13 cellular contexts compared by ENCODE assay signal in the genomic region with DNA sequence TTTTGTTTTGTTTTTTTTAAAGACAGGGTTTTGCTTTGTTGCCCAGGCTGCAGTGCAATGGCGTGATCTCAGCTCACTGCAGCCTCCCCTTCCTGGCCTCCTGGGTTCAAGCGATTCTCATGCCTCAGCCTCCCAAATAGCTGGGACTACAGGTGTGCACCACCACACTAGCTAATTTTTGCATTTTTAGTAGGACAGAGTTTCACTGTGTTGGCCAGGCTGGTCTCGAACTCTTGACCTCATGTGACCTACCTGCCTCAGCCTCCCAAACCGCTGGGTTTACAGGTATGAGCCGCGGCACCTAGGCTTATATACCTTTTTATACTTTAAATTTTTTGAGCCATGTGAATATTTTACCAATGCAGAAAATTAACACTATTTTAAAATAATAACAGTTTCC. TPM values are rescaled to one million over a fixed set of nuclear protein-coding genes. Genes with fewer than 3 reads are reported as not detected.
DNase-seq lines count a peak whose midpoint lies in the region; ATAC-seq and TF ChIP-seq lines count a peak whose summit lies in the region.
"Had no signal": no experiment of that assay in that cellular context is flagged by ENCODE, and none has a peak within 500 bp of the region (broad histone marks: within the 10 kb centered on the region; RNA-seq: fewer than 3 reads in every experiment).

No MANE protein-coding gene starts in this region.

- POLR2A ChIA-PET in CD4-positive, alpha-beta memory T cell (lab: Charles Lee; ENCODE audit: partially characterized antibody): interaction anchor here (0.6 to 4.6 kb wide), 6 partner anchors 30 to 155 kb away, joined by 3 to 34 read pairs (median 8); partner anchors contain the start of gene DAPK2
- POLR2A ChIA-PET in naive thymus-derived CD8-positive, alpha-beta T cell (lab: Charles Lee): interaction anchor here (0.6 to 3.0 kb wide), 6 partner anchors 9 to 138 kb away, joined by 3 to 17 read pairs (median 4); no protein-coding TSS in a partner anchor

- CTCF ChIA-PET in CD4-positive, alpha-beta memory T cell (lab: Charles Lee; ENCODE audit: partially characterized antibody): interaction anchor here (0.5 to 5.2 kb wide), 21 partner anchors 9 to 279 kb away, joined by 3 to 52 read pairs (median 4); partner anchors contain the start of gene DAPK2

- no peaks in the 10 kb centered on the region for H3K36me3 Mint-ChIP-seq in CD4-positive, alpha-beta memory T cell
- H3K36me3 Mint-ChIP-seq in central memory CD8-positive, alpha-beta T cell (ENCODE audit: insufficient read depth): peaks cover 2% of the 10 kb centered on the region
- no peaks in the 10 kb centered on the region for H3K36me3 Mint-ChIP-seq in naive thymus-derived CD8-positive, alpha-beta T cell

- H3K79me2 ChIP-seq in OCI-LY3 (ENCODE audit: low read length): no peaks in the 10 kb centered on the region

- ATAC-seq in central memory CD8-positive, alpha-beta T cell (replicated peaks; ENCODE audit: extremely low read depth, poor library complexity, severe bottlenecking): no peak
- ATAC-seq in naive thymus-derived CD8-positive, alpha-beta T cell: no peak
- no peak for ATAC-seq in GM21526 (IDR thresholded peaks at IDR 0.05; ENCODE audit: low FRiP score, unreplicated experiment)
- ATAC-seq in stimulated activated naive CD8-positive, alpha-beta T cell treated with anti-CD3 and anti-CD28 coated beads, Interleukin-15, Interleukin-2, amounts not matched to agents 100 U/mL and 50 U/mL, for 24 hours: no peak

- no peaks in the 10 kb centered on the region for H3K36me3 ChIP-seq in CD4-positive, alpha-beta memory T cell (ENCODE audit: insufficient read depth, low read length)
- no peaks in the 10 kb centered on the region for H3K36me3 ChIP-seq in OCI-LY3 (replicated peaks; ENCODE audit: low read depth, low read length)
- H3K36me3 ChIP-seq: BLaER1 had no signal

- H3K4me1 Mint-ChIP-seq in CD4-positive, alpha-beta memory T cell: peaks cover 37 to 50% (median 44%) of the 10 kb centered on the region in 4 donors
- peaks cover 52% of the 10 kb centered on the region for H3K4me1 Mint-ChIP-seq in central memory CD8-positive, alpha-beta T cell
- peaks cover 35 to 74% (median 68%) of the 10 kb centered on the region in 4 donors for H3K4me1 Mint-ChIP-seq in naive thymus-derived CD8-positive, alpha-beta T cell

- no peak overlapping the region for H3K9ac ChIP-seq in OCI-LY3 (ENCODE audit: low read length)
- H3K9ac ChIP-seq: BLaER1 had no signal

- H2AFZ ChIP-seq in OCI-LY3 (ENCODE audit: low read depth, low read length): no peak overlapping the region

- H3K4me3 ChIP-seq in CD4-positive, alpha-beta memory T cell (ENCODE audit: low read length in 2 of 2): no peak overlapping the region
- H3K4me3 ChIP-seq in OCI-LY3 (ENCODE audit: low read length): no peak overlapping the region
- H3K4me3 ChIP-seq: A549, BLaER1, GM12878 had no signal

- no peaks in the 10 kb centered on the region for H4K20me1 ChIP-seq in OCI-LY3 (ENCODE audit: insufficient read depth, low read length)
- H4K20me1 ChIP-seq: BLaER1 had no signal

- no peak overlapping the region for H3K4me3 Mint-ChIP-seq in CD4-positive, alpha-beta memory T cell
- no peak overlapping the region for H3K4me3 Mint-ChIP-seq in central memory CD8-positive, alpha-beta T cell
- no peak overlapping the region for H3K4me3 Mint-ChIP-seq in naive thymus-derived CD8-positive, alpha-beta T cell
- H3K4me3 Mint-ChIP-seq: H9 had no signal

- no peaks in the 10 kb centered on the region for H3K9me3 Mint-ChIP-seq in CD4-positive, alpha-beta memory T cell
- H3K9me3 Mint-ChIP-seq in central memory CD8-positive, alpha-beta T cell: no peaks in the 10 kb centered on the region
- H3K9me3 Mint-ChIP-seq in naive thymus-derived CD8-positive, alpha-beta T cell: no peaks in the 10 kb centered on the region
- H3K9me3 Mint-ChIP-seq: H9 had no signal

- no peaks in the 10 kb centered on the region for H3K27me3 ChIP-seq in CD4-positive, alpha-beta memory T cell (ENCODE audit: insufficient read depth, low read length)
- H3K27me3 ChIP-seq in OCI-LY3 (ENCODE audit: low read depth, low read length): no peaks in the 10 kb centered on the region
- H3K27me3 ChIP-seq: BLaER1 had no signal

- H3K27ac Mint-ChIP-seq in CD4-positive, alpha-beta memory T cell: peak overlapping the region in 4 of 7 donors; percentile 71 to 94 (median 89)
- H3K27ac Mint-ChIP-seq in central memory CD8-positive, alpha-beta T cell (ENCODE audit: low read depth): peak overlapping the region; percentile 61
- H3K27ac Mint-ChIP-seq in naive thymus-derived CD8-positive, alpha-beta T cell: peak overlapping the region in 8 of 10 donors; percentile 87 to 96 (median 95)
- H3K27ac Mint-ChIP-seq: H9 had no signal

- H3K4me1 ChIP-seq in CD4-positive, alpha-beta memory T cell (ENCODE audit: insufficient read depth, low read length): peaks cover 52% of the 10 kb centered on the region
- H3K4me1 ChIP-seq in OCI-LY3 (ENCODE audit: low read length): peaks cover 60% of the 10 kb centered on the region
- H3K4me1 ChIP-seq: A549, Caco-2 had no signal

- H3K27ac ChIP-seq in CD4-positive, alpha-beta memory T cell (ENCODE audit: low read depth, low read length): no peak overlapping the region
- H3K27ac ChIP-seq in OCI-LY3 (ENCODE audit: low read length): no peak overlapping the region
- H3K27ac ChIP-seq: A549 had no signal

- no peak for TF ChIP-seq CTCF in OCI-LY3 (IDR thresholded peaks at IDR 0.05; ENCODE audit: low read depth, low read length)

- no peak for DNase-seq in CD4-positive, alpha-beta memory T cell
- no peak for DNase-seq in central memory CD8-positive, alpha-beta T cell (ENCODE audit: low spot score in 2 of 2)
- no peak for DNase-seq in naive thymus-derived CD8-positive, alpha-beta T cell
- DNase-seq in SK-N-DZ (ENCODE audit: low spot score) (no peak), DMS79 (lab: John Stamatoyannopoulos, UW) (no peak)
- no peak for DNase-seq in stimulated activated naive CD8-positive, alpha-beta T cell treated with anti-CD3 and anti-CD28 coated beads, Interleukin-15, Interleukin-2, amounts not matched to agents 100 U/mL and 50 U/mL, for 24 hours

- H3K9me3 ChIP-seq in CD4-positive, alpha-beta memory T cell (ENCODE audit: control insufficient read depth in 1 of 2, low read length in 2 of 2): no peaks in the 10 kb centered on the region
- H3K9me3 ChIP-seq in OCI-LY3 (ENCODE audit: insufficient read depth, low read length): no peaks in the 10 kb centered on the region
- H3K9me3 ChIP-seq: A549, BLaER1, Caco-2 had no signal

- no peaks in the 10 kb centered on the region for H3K27me3 Mint-ChIP-seq in CD4-positive, alpha-beta memory T cell
- H3K27me3 Mint-ChIP-seq in central memory CD8-positive, alpha-beta T cell: no peaks in the 10 kb centered on the region
- H3K27me3 Mint-ChIP-seq in naive thymus-derived CD8-positive, alpha-beta T cell: no peaks in the 10 kb centered on the region

- intact Hi-C loops in CD4-positive, alpha-beta memory T cell (cut with micrococcal nuclease): loop anchor here (1.0 to 5.0 kb wide), 6 partner anchors 57 to 280 kb away; partner anchors contain the start of gene HERC1

- H3K4me2 ChIP-seq in OCI-LY3 (ENCODE audit: low read length): peak overlapping the region; percentile 38; the same call in 1 of the 2 replicates
- H3K4me2 ChIP-seq: A549 had no signal

RNA-seq across cellular contexts. Expression of gene HERC1, which starts 56.9 kb away (rescaled TPM):
- 100 to 1,000 TPM; 172 to 186 TPM for total RNA-seq in CD4-positive, alpha-beta memory T cell
- polyA plus RNA-seq in CD4-positive, alpha-beta memory T cell: 10 to 100 TPM; 17.2 to 33.7 TPM
- 100 to 1,000 TPM; 147 to 162 TPM for total RNA-seq in naive thymus-derived CD8-positive, alpha-beta T cell
- 10 to 100 TPM; 23.1 to 41.0 (median 38.9) TPM for polyA plus RNA-seq in naive thymus-derived CD8-positive, alpha-beta T cell
- polyA plus RNA-seq in SK-N-DZ (2014; cell fraction: cytosol; rRNA removed): 60.9 and 63.2 TPM in 2 replicates
- 47.2 and 59.9 TPM in 2 replicates for polyA plus RNA-seq in SK-N-DZ (2014; cell fraction: nucleus; rRNA removed)
